In the genomic region with DNA sequence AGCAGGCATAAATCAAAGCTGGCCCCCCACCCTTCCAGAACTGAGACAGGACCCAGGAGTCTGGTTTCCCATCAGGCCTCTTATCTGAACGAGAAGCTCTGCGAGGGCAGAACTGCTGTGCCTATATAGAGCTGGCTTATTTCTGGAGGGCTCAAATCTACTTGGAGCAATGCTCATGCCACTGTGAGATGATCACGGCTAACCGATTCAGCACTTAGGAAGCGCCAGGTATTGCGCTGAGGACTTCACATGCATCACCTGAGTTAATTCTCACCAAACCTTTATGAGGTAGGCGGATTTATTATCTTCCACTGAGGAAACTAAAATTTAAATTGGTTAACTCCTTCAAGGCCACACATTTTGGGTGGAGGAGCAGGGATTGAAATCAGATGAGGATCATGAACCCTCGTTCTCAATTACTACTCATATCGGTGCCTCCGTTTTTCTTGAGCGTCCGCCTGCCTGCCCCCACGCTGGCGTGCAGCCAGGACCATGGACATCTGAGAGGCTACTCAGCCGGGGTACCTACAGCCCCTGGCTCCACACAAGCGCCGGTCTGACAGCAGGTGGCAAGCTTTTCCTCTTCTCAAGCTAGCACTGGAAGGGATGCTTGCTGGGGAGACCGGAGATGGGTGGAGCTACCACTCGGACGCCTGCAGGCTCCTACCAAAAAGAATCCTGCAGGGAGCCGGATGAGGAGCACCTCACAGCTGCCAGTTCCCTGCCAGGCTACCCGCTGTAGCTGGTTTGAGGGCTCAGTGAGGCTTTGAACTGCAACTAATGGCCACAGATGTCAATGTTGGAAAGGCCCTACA, we compare ENCODE assay signal across 8 cellular contexts. TPM values are rescaled to one million over a fixed set of nuclear protein-coding genes. Genes with fewer than 3 reads are reported as not detected.
A peak's percentile ranks its signal among the peaks of the same experiment; 100 is the strongest.
DNase-seq lines count a peak whose midpoint lies in the region; ATAC-seq and TF ChIP-seq lines count a peak whose summit lies in the region.

No MANE protein-coding gene starts in this region.

- peak; percentile 22 for TF ChIP-seq CTCF in AG04449 (IDR thresholded peaks at IDR 0.05; ENCODE audit: insufficient read depth, low read length, missing control alignments)
- TF ChIP-seq CTCF in astrocyte of the spinal cord (IDR thresholded peaks at IDR 0.05; ENCODE audit: low read depth, low read length), result peak; percentile 52
- peak; percentile 48 for TF ChIP-seq CTCF in hepatocyte (IDR thresholded peaks at IDR 0.05; ENCODE audit: poor library complexity)

- peaks cover 4% of the 10 kb centered on the region for H3K36me3 Mint-ChIP-seq in T-helper 17 cell (ENCODE audit: low read depth)

- peak overlapping the region; percentile 89 for H3K4me2 ChIP-seq in hepatocyte

- DNase-seq in AG04449 (ENCODE audit: low read depth, low spot score) (no peak), GM19240 (ENCODE audit: insufficient read length, low spot score) (peak; percentile 44), NCI-H1694 treated with DMSO at 0.1 percent for 48 hours (lab: John Stamatoyannopoulos, UW) (peak; percentile 64), T-helper 17 cell (peak; percentile 32 to 43 (median 37)), astrocyte of the spinal cord (ENCODE audit: low read depth, low spot score) (peak; percentile 82), hepatocyte (ENCODE audit: low spot score) (peak; percentile 89)

- peak overlapping the region; percentile 97 for H3K27ac Mint-ChIP-seq in T-helper 17 cell

- ATAC-seq in T-helper 17 cell (no peak), HG02885 (IDR thresholded peaks at IDR 0.05; ENCODE audit: poor library complexity, unreplicated experiment) (no peak)

- H3K27ac ChIP-seq in hepatocyte (peak overlapping the region; percentile 100), rectal smooth muscle tissue (ENCODE audit: low read depth, low read length) (peak overlapping the region; percentile 100)

- CTCF ChIA-PET in AG04449 (lab: Yijun Ruan, JAX), result interaction anchor here (0.8 to 3.7 kb wide), 9 partner anchors 8 to 47 kb away, joined by 3 to 23 read pairs (median 4); no protein-coding TSS in a partner anchor

- no peak overlapping the region for H2AFZ ChIP-seq in hepatocyte

- H3K9ac ChIP-seq in rectal smooth muscle tissue (ENCODE audit: low read length), result peak overlapping the region; percentile 99

- WGBS in hepatocyte (ENCODE audit: low lambda C conversion rate, missing lambda C conversion rate), result 21% methylated on average over 22 of the region's 22 CpGs

- H4K20me1 ChIP-seq in hepatocyte (ENCODE audit: insufficient read depth, poor library complexity, severe bottlenecking), result no peaks in the 10 kb centered on the region

- no peaks in the 10 kb centered on the region for H3K36me3 ChIP-seq in hepatocyte (replicated peaks; ENCODE audit: insufficient read depth, low read depth)
- H3K36me3 ChIP-seq in rectal smooth muscle tissue (ENCODE audit: control insufficient read depth, insufficient read depth, low read length), result peaks cover 13% of the 10 kb centered on the region

- no peaks in the 10 kb centered on the region for H3K27me3 Mint-ChIP-seq in T-helper 17 cell

- POLR2A ChIA-PET in AG04449 (lab: Yijun Ruan, JAX), result interaction anchor here (0.9 to 2.6 kb wide), 12 partner anchors 9 to 99 kb away, joined by 3 to 31 read pairs (median 8); a partner anchor contains a TSS

- peaks cover 20% of the 10 kb centered on the region for H3K4me1 Mint-ChIP-seq in T-helper 17 cell

- H3K79me2 ChIP-seq in hepatocyte, result peaks cover 48% of the 10 kb centered on the region

- H3K4me1 ChIP-seq in hepatocyte (ENCODE audit: insufficient read depth) (peaks cover 16% of the 10 kb centered on the region), rectal smooth muscle tissue (ENCODE audit: control insufficient read depth, insufficient read depth, low read length) (peaks cover 5% of the 10 kb centered on the region)

- peak overlapping the region; percentile 97 for H3K4me3 Mint-ChIP-seq in T-helper 17 cell

- H3K9me3 ChIP-seq in T-helper 17 cell (ENCODE audit: control insufficient read depth, low read length, poor library complexity, severe bottlenecking), result no peaks in the 10 kb centered on the region
- H3K9me3 ChIP-seq in hepatocyte (ENCODE audit: low read depth), result no peaks in the 10 kb centered on the region

- H3K4me3 ChIP-seq in AG04449 (ENCODE audit: low read depth, low read length) (peak overlapping the region; percentile 99), astrocyte of the spinal cord (ENCODE audit: low read depth, low read length) (peak overlapping the region; percentile 95), hepatocyte (peak overlapping the region; percentile 80), rectal smooth muscle tissue (ENCODE audit: low read length) (peak overlapping the region; percentile 99)

- in situ Hi-C loops in astrocyte of the spinal cord (cut with HindIII; ENCODE audit: low sequenced_read_pairs), result no loop called here

- H3K9me2 ChIP-seq in hepatocyte (replicated peaks; ENCODE audit: insufficient read depth), result no peaks in the 10 kb centered on the region

- no peaks in the 10 kb centered on the region for H3K27me3 ChIP-seq in hepatocyte
- H3K27me3 ChIP-seq in rectal smooth muscle tissue (ENCODE audit: control insufficient read depth, insufficient read depth, low read length), result no peaks in the 10 kb centered on the region

RNA-seq across cellular contexts. Expression of a gene that starts 1.0 kb away (rescaled TPM):
- 10 to 100 TPM; 72.4 to 73.7 TPM for total RNA-seq in T-helper 17 cell
- total RNA-seq in hepatocyte, result 9.7 and 11.8 TPM in 2 replicates
- 26.0 and 32.4 TPM in 2 replicates for polyA plus RNA-seq in hepatocyte

RNA-seq across cellular contexts. Expression of a gene that starts 21.5 kb away (rescaled TPM):
- total RNA-seq in T-helper 17 cell (1 to 10 TPM in 1 of 2 donors, not detected in 1; 1.5 TPM), hepatocyte (144 and 176 TPM in 2 replicates)
- 623 and 823 TPM in 2 replicates for polyA plus RNA-seq in hepatocyte

RNA-seq across cellular contexts. Expression of a gene that starts 38.6 kb away (rescaled TPM):
- 100 to 1,000 TPM in 1 of 2 donors, 10 to 100 TPM in 1; 95.1 to 129 TPM for total RNA-seq in T-helper 17 cell
- total RNA-seq in hepatocyte, result 10.8 and 14.9 TPM in 2 replicates
- 12.6 and 23.7 TPM in 2 replicates for polyA plus RNA-seq in hepatocyte

RNA-seq across cellular contexts. Expression of a gene that starts 42.3 kb away (rescaled TPM):
- 100 to 1,000 TPM; 121 to 200 TPM for total RNA-seq in T-helper 17 cell
- total RNA-seq in hepatocyte, result 401 and 425 TPM in 2 replicates
- polyA plus RNA-seq in hepatocyte, result 716 and 724 TPM in 2 replicates

RNA-seq across cellular contexts. Expression of a gene that starts 42.4 kb away (rescaled TPM):
- total RNA-seq in T-helper 17 cell, result 1 to 10 TPM; 1.5 to 2.1 TPM
- 11.1 and 12.8 TPM in 2 replicates for total RNA-seq in hepatocyte
- polyA plus RNA-seq in hepatocyte, result 11.7 and 11.8 TPM in 2 replicates

Comparison
In these comparisons a context has a peak if more than half of its experiments do, and no peak if none do; other contexts are left out.
1. RNA of a gene that starts 21.5 kb away (total RNA-seq): 144 to 176 TPM in hepatocyte; 1.5 TPM in T-helper 17 cell; every median in the first group is over 10 times any median in the second.
2. Peak in every context shown above with its lines, with median percentiles within 50 percentile points of each other: H3K4me3 ChIP-seq and CTCF ChIP-seq.